20 cellular contexts compared by ENCODE assay signal in genomic region chr7:127887096-127887495, GRCh38.
A peak's percentile ranks its signal among the peaks of the same experiment; 100 is the strongest.
DNase-seq lines count a peak whose midpoint lies in the region; ATAC-seq, FAIRE-seq and TF ChIP-seq lines count a peak whose summit lies in the region.
"Had no signal": no experiment of that assay in that cellular context is flagged by ENCODE, and none has a peak within 500 bp of the region (broad histone marks: within the 10 kb centered on the region; RNA-seq: fewer than 3 reads in every experiment).

No MANE protein-coding gene starts in this region.

- peaks cover 6% of the 10 kb centered on the region for H3K79me1 ChIP-seq in mesendoderm (ENCODE audit: low read length)

- H3K4me3 Mint-ChIP-seq in MCF 10A (ENCODE audit: unreplicated experiment): no peak overlapping the region
- H3K4me3 Mint-ChIP-seq: B cell; CD4-positive, CD25-positive, alpha-beta regulatory T cell had no signal

- H2AFZ ChIP-seq in mammary epithelial cell (ENCODE audit: low read depth, low read length): no peak overlapping the region

- peak overlapping the region; percentile 46 for H3K27ac Mint-ChIP-seq in MCF 10A (ENCODE audit: low read depth, unreplicated experiment)
- H3K27ac Mint-ChIP-seq: B cell; CD4-positive, CD25-positive, alpha-beta regulatory T cell had no signal

- H3K9ac ChIP-seq in mammary epithelial cell (ENCODE audit: insufficient read depth, low read length) (no peak overlapping the region), mesendoderm (ENCODE audit: low read length) (no peak overlapping the region), kidney (ENCODE audit: low read length in 2 of 2) (no peak overlapping the region)
- H3K9ac ChIP-seq: KMS-11 had no signal

- no peak overlapping the region for H2BK120ac ChIP-seq in mesendoderm (ENCODE audit: low read depth, low read length)

- no peak overlapping the region for H2BK5ac ChIP-seq in mesendoderm (ENCODE audit: low read length)

- H3K9me3 ChIP-seq in mammary epithelial cell (replicated peaks; ENCODE audit: insufficient read depth, low read length) (no peaks in the 10 kb centered on the region), kidney (ENCODE audit: control insufficient read depth in 1 of 2, low read length in 2 of 2) (no peaks in the 10 kb centered on the region)

- H3K36me3 ChIP-seq in mammary epithelial cell (ENCODE audit: insufficient read depth, low read length) (peaks cover 7% of the 10 kb centered on the region), mesendoderm (ENCODE audit: control insufficient read depth, insufficient read depth, low read length) (peaks cover 2% of the 10 kb centered on the region), kidney (ENCODE audit: control insufficient read depth in 1 of 2, insufficient read depth in 2 of 2, low read length in 2 of 2) (peaks cover 7 to 10% of the 10 kb centered on the region in 2 donors)

- no peak overlapping the region for H3K18ac ChIP-seq in mesendoderm (ENCODE audit: low read length)

- no peak overlapping the region for H4K8ac ChIP-seq in mesendoderm (ENCODE audit: low read depth, low read length)

- dilution Hi-C loops in mammary epithelial cell (cut with HindIII; ENCODE audit: low sequenced_read_pairs): no loop called here

- 88% methylated on average over 6 of the region's 6 CpGs for WGBS in mammary epithelial cell (ENCODE audit: low coverage, missing lambda C conversion rate)
- WGBS in mesendoderm (ENCODE audit: extremely low coverage, insufficient coverage, low lambda C conversion rate): no CpG with 5 or more reads among the region's 6 CpGs

- intact Hi-C loops in MCF 10A (cut with micrococcal nuclease) (no loop called here), mammary epithelial cell (cut with micrococcal nuclease) (no loop called here), kidney (cut with DNase I) (no loop called here)

- POLR2A ChIA-PET in MCF 10A (lab: Yijun Ruan, JAX): interaction anchor here (1.6 kb wide), 1 partner anchor 17 kb away, joined by 4 read pairs; no protein-coding TSS in a partner anchor

- in situ Hi-C loops in mammary epithelial cell (cut with MboI; ENCODE audit: low sequenced_read_pairs in 2 of 2): no loop called here

- peaks cover 20% of the 10 kb centered on the region for H3K4me1 Mint-ChIP-seq in MCF 10A (ENCODE audit: insufficient read depth, unreplicated experiment)

- no peak overlapping the region for H3K4me3 ChIP-seq in mammary epithelial cell (replicated peaks in 1 of 3; ENCODE audit: insufficient read depth in 1 of 3, low read depth in 2 of 3, low read length in 3 of 3)
- H3K4me3 ChIP-seq in mesendoderm (ENCODE audit: low read length): no peak overlapping the region
- H3K4me3 ChIP-seq in kidney (ENCODE audit: low read length in 2 of 2): no peak overlapping the region

- CTCF ChIA-PET in MCF 10A (lab: Yijun Ruan, JAX): no interaction called here
- CTCF ChIA-PET in mammary epithelial cell (lab: Charles Lee; ENCODE audit: low non-redundant PET): no interaction called here

- H3K4ac ChIP-seq in mesendoderm (ENCODE audit: low read depth, low read length): no peak overlapping the region

- DNase-seq in MCF 10A (ENCODE audit: unreplicated experiment): no peak
- no peak for DNase-seq in mammary epithelial cell
- DNase-seq in cerebellar cortex (ENCODE audit: low spot score): peak; percentile 29
- peak; percentile 63 for DNase-seq in mesendoderm
- DNase-seq in dermis blood vessel endothelial cell: no peak
- DNase-seq in kidney: no peak
- no peak for DNase-seq in DMS 273 treated with DMSO at 0.1 percent for 48 hours (lab: John Stamatoyannopoulos, UW)
- DNase-seq: Calu3; CD4-positive, CD25-positive, alpha-beta regulatory T cell; DMS79; NCI-H1048; NCI-H1436 treated with DMSO at 0.1 percent for 48 hours; NCI-H2029 treated with DMSO at 0.1 percent for 48 hours; NCI-H748 treated with DMSO at 0.1 percent for 48 hours had no signal

- H3K4me1 ChIP-seq in mammary epithelial cell (ENCODE audit: insufficient read depth, low read length) (peaks cover 12% of the 10 kb centered on the region), mesendoderm (ENCODE audit: control insufficient read depth, low read depth, low read length) (peaks cover 20% of the 10 kb centered on the region), kidney (ENCODE audit: control insufficient read depth in 1 of 2, insufficient read depth in 1 of 2, low read depth in 1 of 2, low read length in 2 of 2) (peaks cover 0 to 2% of the 10 kb centered on the region in 2 donors)

- no peaks in the 10 kb centered on the region for H4K20me1 ChIP-seq in mammary epithelial cell (ENCODE audit: insufficient read depth, low read length)

- H3K4me2 ChIP-seq in mammary epithelial cell (ENCODE audit: insufficient read depth, low read depth, low read length) (no peak overlapping the region), mesendoderm (ENCODE audit: low read length) (no peak overlapping the region)
- H3K4me2 ChIP-seq: KMS-11 had no signal

- H2AK5ac ChIP-seq in mesendoderm (ENCODE audit: low read length): no peak overlapping the region

- peaks cover 66% of the 10 kb centered on the region for H3K36me3 Mint-ChIP-seq in MCF 10A (ENCODE audit: insufficient read depth, unreplicated experiment)

- no peak overlapping the region for H3K56ac ChIP-seq in mesendoderm (ENCODE audit: low read length)

- no peaks in the 10 kb centered on the region for H3K27me3 Mint-ChIP-seq in MCF 10A (ENCODE audit: insufficient read depth, unreplicated experiment)
- H3K27me3 Mint-ChIP-seq: B cell; CD4-positive, CD25-positive, alpha-beta regulatory T cell had no signal

- FAIRE-seq in kidney (lab: Jason Lieb, UNC): no peak

- no peak overlapping the region for H4K5ac ChIP-seq in mesendoderm (ENCODE audit: low read length)

- H3K27ac ChIP-seq in mammary epithelial cell (ENCODE audit: insufficient read depth, low read depth, low read length) (no peak overlapping the region), mesendoderm (ENCODE audit: low read depth, low read length) (no peak overlapping the region), kidney (ENCODE audit: low read depth in 2 of 2, low read length in 2 of 2) (no peak overlapping the region)
- H3K27ac ChIP-seq: 22Rv1, KMS-11, RWPE1 had no signal

- TF ChIP-seq CTCF in MCF 10A (IDR thresholded peaks at IDR 0.05; ENCODE audit: unreplicated experiment) (no peak), mammary epithelial cell (conservative IDR thresholded peaks at IDR 0.05 in 1 of 2, IDR thresholded peaks at IDR 0.05 in 1 of 2; ENCODE audit: extremely low read depth in 1 of 2, insufficient read depth in 1 of 2, low read depth in 1 of 2, low read length in 2 of 2) (no peak), kidney (IDR thresholded peaks at IDR 0.05; ENCODE audit: borderline replicate concordance, extremely low read depth, insufficient read depth) (no peak)

- BruUV-seq in MCF 10A (replicated peaks; lab: Mats Ljungman, UMichigan) (no TSS peak), mammary epithelial cell (replicated peaks; lab: Mats Ljungman, UMichigan) (no TSS peak)

- H3K9me3 Mint-ChIP-seq in MCF 10A (ENCODE audit: unreplicated experiment): peaks cover 5% of the 10 kb centered on the region

- H3K23ac ChIP-seq in mesendoderm (ENCODE audit: low read length): no peak overlapping the region

- ATAC-seq in HG03469 (IDR thresholded peaks at IDR 0.05; ENCODE audit: unreplicated experiment): no peak
- ATAC-seq: HCT116 had no signal

- no peaks in the 10 kb centered on the region for H3K27me3 ChIP-seq in mammary epithelial cell (ENCODE audit: insufficient read depth, low read length)
- no peaks in the 10 kb centered on the region for H3K27me3 ChIP-seq in mesendoderm (ENCODE audit: insufficient read depth, low read length, poor library complexity)

- H3K79me2 ChIP-seq in mammary epithelial cell (ENCODE audit: insufficient read depth, low read length) (peaks cover 29% of the 10 kb centered on the region), mesendoderm (ENCODE audit: control insufficient read depth, insufficient read depth, low read length) (no peaks in the 10 kb centered on the region)

- no peak overlapping the region for H2BK15ac ChIP-seq in mesendoderm (replicated peaks; ENCODE audit: low read depth)

Comparison
In these comparisons a context has a peak if more than half of its experiments do, and no peak if none do; other contexts are left out.
1. DNase-seq: peak in cerebellar cortex (single experiment) and mesendoderm (single experiment); none in MCF 10A (single experiment), mammary epithelial cell (single experiment), dermis blood vessel endothelial cell (single experiment), kidney (single experiment) and DMS 273 treated with DMSO at 0.1 percent for 48 hours (single experiment).